In genomic region chr13:112580211-112580610, GRCh38 we compare ENCODE assay signal across 36 cellular contexts.
"Had no signal": no experiment of that assay in that cellular context is flagged by ENCODE, and none has a peak within 500 bp of the region (broad histone marks: within the 10 kb centered on the region; RNA-seq: fewer than 3 reads in every experiment).

No MANE protein-coding gene starts in this region.

- H3K36me3 ChIP-seq: ascending aorta, cardiac muscle cell had no signal

- H3K4me3 Mint-ChIP-seq: activated B cell treated with CpG ODN at 0.5 μM for 24 hours; activated CD4-positive, alpha-beta memory T cell treated with anti-CD3 and anti-CD28 coated beads for 36 hours; activated CD4-positive, alpha-beta T cell treated with anti-CD3 and anti-CD28 coated beads, Interleukin-2, amount 10 ng/mL, durations not matched to agents 24 days and 14 days; activated CD8-positive, alpha-beta memory T cell treated with anti-CD3 and anti-CD28 coated beads, Interleukin-2, amount 10 ng/mL, durations not matched to agents 7 days and 5 days; activated CD8-positive, alpha-beta T cell treated with anti-CD3 and anti-CD28 coated beads, Interleukin-2, amount 10 ng/mL, durations not matched to agents 7 days and 5 days; activated naive CD4-positive, alpha-beta T cell treated with anti-CD3 and anti-CD28 coated beads, Interleukin-2, amount 10 ng/mL, durations not matched to agents 7 days and 5 days; activated naive CD4-positive, alpha-beta T cell treated with anti-CD3 and anti-CD28 coated beads, Interleukin-2, amount 50 U/mL, for 24 hours; activated naive CD8-positive, alpha-beta T cell; activated naive CD8-positive, alpha-beta T cell treated with anti-CD3 and anti-CD28 coated beads, Interleukin-2, amount 10 ng/mL, durations not matched to agents 7 days and 5 days; activated naive CD8-positive, alpha-beta T cell treated with anti-CD3 and anti-CD28 coated beads, Interleukin-2, amount 50 U/mL, for 24 hours; activated T-cell treated with anti-CD3 and anti-CD28 coated beads, Interleukin-2, amount 50 U/mL, for 24 hours; brain; central memory CD8-positive, alpha-beta T cell; T-helper 1 cell treated with Interleukin-12 subunit alpha and Interleukin-12 subunit beta and Interleukin-4 antibody, amounts not matched to agents 30 μg/mL and 1 μg/mL, for 36 hours; T-helper 2 cell treated with Interferon-gamma antibody and Interleukin-4, amounts not matched to agents 5 μg/mL and 100 μg/mL, for 36 hours had no signal

- H3K27ac ChIP-seq: ascending aorta, cardiac muscle cell, VCaP had no signal

- DNase-seq: activated B cell treated with CpG ODN at 0.5 μM for 24 hours; activated CD4-positive, alpha-beta memory T cell treated with anti-CD3 and anti-CD28 coated beads for 36 hours; activated CD4-positive, alpha-beta T cell treated with anti-CD3 and anti-CD28 coated beads for 4 hours; activated CD4-positive, alpha-beta T cell treated with anti-CD3 and anti-CD28 coated beads, Interleukin-2, amount 10 ng/mL, durations not matched to agents 24 days and 14 days; activated CD4-positive, alpha-beta T cell treated with anti-CD3 and anti-CD28 coated beads, Interleukin-2, amount 50 U/mL, for 1 hour; activated CD4-positive, alpha-beta T cell treated with anti-CD3 and anti-CD28 coated beads, Interleukin-2, amount 50 U/mL, for 4 hours; activated CD4-positive, CD25-positive, alpha-beta regulatory T cell treated with anti-CD3 and anti-CD28 coated beads, Interleukin-2, amount 50 U/mL, for 72 hours; activated CD8-positive, alpha-beta memory T cell treated with anti-CD3 and anti-CD28 coated beads for 24 hours; activated CD8-positive, alpha-beta memory T cell treated with anti-CD3 and anti-CD28 coated beads, Interleukin-2, amount 10 ng/mL, durations not matched to agents 7 days and 5 days; activated CD8-positive, alpha-beta memory T cell treated with anti-CD3 and anti-CD28 coated beads, Interleukin-2, amount 50 U/mL, for 48 hours; activated CD8-positive, alpha-beta T cell treated with anti-CD3 and anti-CD28 coated beads, Interleukin-2, amount 10 ng/mL, durations not matched to agents 7 days and 5 days; activated effector memory CD4-positive, alpha-beta T cell treated with Interleukin-2 at 50 U/mL for 16 hours; activated gamma-delta T cell; activated naive CD4-positive, alpha-beta T cell treated with anti-CD3 and anti-CD28 coated beads, Interleukin-2, amount 10 ng/mL, durations not matched to agents 7 days and 5 days; activated naive CD4-positive, alpha-beta T cell treated with Interleukin-2 at 50 U/mL for 16 hours; activated naive CD8-positive, alpha-beta T cell treated with anti-CD3 and anti-CD28 coated beads, Interleukin-2, amount 10 ng/mL, durations not matched to agents 7 days and 5 days; activated naive CD8-positive, alpha-beta T cell treated with anti-CD3 and anti-CD28 coated beads, Interleukin-2, amount 50 U/mL, for 24 hours; activated T-cell treated with anti-CD3 and anti-CD28 coated beads, Interleukin-2, amount 50 U/mL, for 24 hours; activated T-cell treated with anti-CD3 and anti-CD28 coated beads, Interleukin-2, amount 50 U/mL, for 48 hours; amygdala; anterior cingulate cortex; cerebellar nuclear complex; T-helper 2 cell; T-helper 9 cell had no signal

- H3K27me3 Mint-ChIP-seq: activated B cell treated with CpG ODN at 0.5 μM for 24 hours; activated CD4-positive, alpha-beta memory T cell treated with anti-CD3 and anti-CD28 coated beads for 36 hours; activated CD4-positive, alpha-beta T cell treated with anti-CD3 and anti-CD28 coated beads, Interleukin-2, amount 10 ng/mL, durations not matched to agents 24 days and 14 days; activated CD8-positive, alpha-beta memory T cell treated with anti-CD3 and anti-CD28 coated beads, Interleukin-2, amount 10 ng/mL, durations not matched to agents 7 days and 5 days; activated naive CD4-positive, alpha-beta T cell treated with anti-CD3 and anti-CD28 coated beads, Interleukin-2, amount 10 ng/mL, durations not matched to agents 7 days and 5 days; activated naive CD4-positive, alpha-beta T cell treated with anti-CD3 and anti-CD28 coated beads, Interleukin-2, amount 50 U/mL, for 24 hours; activated naive CD8-positive, alpha-beta T cell; activated naive CD8-positive, alpha-beta T cell treated with anti-CD3 and anti-CD28 coated beads, Interleukin-2, amount 10 ng/mL, durations not matched to agents 7 days and 5 days; activated naive CD8-positive, alpha-beta T cell treated with anti-CD3 and anti-CD28 coated beads, Interleukin-2, amount 50 U/mL, for 24 hours; activated T-cell treated with anti-CD3 and anti-CD28 coated beads, Interleukin-2, amount 50 U/mL, for 24 hours; central memory CD8-positive, alpha-beta T cell had no signal

- ATAC-seq: activated CD8-positive, alpha-beta memory T cell treated with anti-CD3 and anti-CD28 coated beads, Interleukin-2, amount 10 ng/mL, durations not matched to agents 7 days and 5 days; activated CD8-positive, alpha-beta T cell treated with anti-CD3 and anti-CD28 coated beads, Interleukin-2, amount 10 ng/mL, durations not matched to agents 7 days and 5 days; activated naive CD8-positive, alpha-beta T cell treated with anti-CD3 and anti-CD28 coated beads, Interleukin-2, amount 50 U/mL, for 24 hours had no signal

- FAIRE-seq: bronchial epithelial cell, TTC549 had no signal

- H3K9me3 ChIP-seq: ascending aorta had no signal

- H3K27ac Mint-ChIP-seq: activated B cell treated with CpG ODN at 0.5 μM for 24 hours; activated CD4-positive, alpha-beta memory T cell treated with anti-CD3 and anti-CD28 coated beads for 36 hours; activated CD8-positive, alpha-beta T cell treated with anti-CD3 and anti-CD28 coated beads, Interleukin-2, amount 10 ng/mL, durations not matched to agents 7 days and 5 days; activated naive CD4-positive, alpha-beta T cell treated with anti-CD3 and anti-CD28 coated beads, Interleukin-2, amount 10 ng/mL, durations not matched to agents 7 days and 5 days; activated naive CD4-positive, alpha-beta T cell treated with anti-CD3 and anti-CD28 coated beads, Interleukin-2, amount 50 U/mL, for 24 hours; activated naive CD8-positive, alpha-beta T cell; activated naive CD8-positive, alpha-beta T cell treated with anti-CD3 and anti-CD28 coated beads, Interleukin-2, amount 10 ng/mL, durations not matched to agents 7 days and 5 days; activated naive CD8-positive, alpha-beta T cell treated with anti-CD3 and anti-CD28 coated beads, Interleukin-2, amount 50 U/mL, for 24 hours; activated T-cell treated with anti-CD3 and anti-CD28 coated beads, Interleukin-2, amount 50 U/mL, for 24 hours; activated T-helper 2 cell treated with anti-CD3 and anti-CD28 coated beads, Interferon-gamma antibody, Interleukin-2, Interleukin-4, amounts not matched to agents 10 μg/mL and 5 μg/mL and 100 μg/mL, durations not matched to agents 14 hours and 24 hours and 36 hours; brain; T-helper 1 cell treated with Interleukin-12 subunit alpha and Interleukin-12 subunit beta and Interleukin-4 antibody, amounts not matched to agents 30 μg/mL and 1 μg/mL, for 36 hours; T-helper 2 cell treated with Interferon-gamma antibody and Interleukin-4, amounts not matched to agents 5 μg/mL and 100 μg/mL, for 36 hours had no signal

- H3K9me3 Mint-ChIP-seq: activated B cell treated with CpG ODN at 0.5 μM for 24 hours; activated naive CD4-positive, alpha-beta T cell treated with anti-CD3 and anti-CD28 coated beads, Interleukin-2, amount 50 U/mL, for 24 hours; central memory CD8-positive, alpha-beta T cell had no signal

- H3K27me3 ChIP-seq: ascending aorta, cardiac muscle cell had no signal

- H3K4me3 ChIP-seq: ascending aorta, cardiac muscle cell had no signal
